ENCODE assay signal across 8 cellular contexts in the genomic region with DNA sequence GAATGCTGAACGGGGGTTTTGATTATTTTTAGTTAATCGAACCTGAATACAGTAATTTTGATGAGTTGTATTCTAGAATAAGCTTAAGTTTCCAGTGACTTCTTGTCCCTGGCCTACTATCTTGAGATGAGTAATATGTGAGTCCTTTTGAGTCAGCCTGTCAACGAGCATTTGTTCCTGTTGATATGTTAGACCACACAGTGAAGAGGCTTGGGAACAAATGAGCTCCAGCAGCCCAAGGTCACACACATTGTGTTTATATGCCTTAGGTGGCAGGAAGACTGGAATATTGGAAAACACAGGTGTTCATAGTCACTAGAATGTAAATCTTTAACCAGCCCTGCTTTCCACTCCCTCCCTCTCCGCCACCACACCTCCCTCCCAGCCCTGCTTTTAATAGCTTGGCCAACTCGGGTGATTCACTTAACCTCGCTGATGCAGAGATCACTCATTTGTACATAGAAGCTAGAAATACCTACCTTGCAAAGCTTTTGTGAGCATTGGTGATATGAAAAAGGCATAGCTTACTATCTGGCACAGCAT. TPM values are rescaled to one million over a fixed set of nuclear protein-coding genes. Genes with fewer than 3 reads are reported as not detected.
DNase-seq lines count a peak whose midpoint lies in the region; ATAC-seq and TF ChIP-seq lines count a peak whose summit lies in the region.

No MANE protein-coding gene starts in this region.

- WGBS in right lobe of liver (ENCODE audit: insufficient coverage, low coverage, low lambda C conversion rate, missing lambda C conversion rate): 38% methylated on average over 4 of the region's 6 CpGs
- WGBS in endodermal cell (ENCODE audit: insufficient coverage in 1 of 2, insufficient read length in 1 of 2), 2 experiments: 90 to 100% methylated on average over 2 to 6 of the region's 6 CpGs

- in situ Hi-C loops in ACHN (cut with HindIII; ENCODE audit: low pct_ligation_motif_present, low pct_unique_long_range_greater_than_20kb, low sequenced_read_pairs): no loop called here

- H3K9ac ChIP-seq in endodermal cell (ENCODE audit: extremely low read depth, low read length, poor library complexity, severe bottlenecking): no peak overlapping the region

- no peak overlapping the region for H3K27ac Mint-ChIP-seq in endodermal cell

- H3K4me3 ChIP-seq in right lobe of liver (no peak overlapping the region), H7 (ENCODE audit: insufficient read depth, low read depth, low read length) (no peak overlapping the region), endodermal cell (ENCODE audit: low read length) (no peak overlapping the region)

- DNase-seq in ACHN (peak; percentile 81), right lobe of liver (peak; percentile 65 to 84 (median 80)), H7 (no peak), endodermal cell (no peak), Kasumi-1 (lab: John Stamatoyannopoulos, UW) (no peak)

- intact Hi-C loops in right lobe of liver (cut with DNase I): no loop called here

- H3K9me3 ChIP-seq in right lobe of liver (no peaks in the 10 kb centered on the region), endodermal cell (ENCODE audit: control insufficient read depth, low read length) (no peaks in the 10 kb centered on the region)

- TF ChIP-seq POLR2A in right lobe of liver (IDR thresholded peaks at IDR 0.05): peak; percentile 54

- H3K9me3 Mint-ChIP-seq in endodermal cell: no peaks in the 10 kb centered on the region

- H3K27me3 Mint-ChIP-seq in endodermal cell (ENCODE audit: insufficient read depth): no peaks in the 10 kb centered on the region

- H3K4me1 Mint-ChIP-seq in endodermal cell: peaks cover 28% of the 10 kb centered on the region

- H3K4me3 Mint-ChIP-seq in endodermal cell: no peak overlapping the region

- H3K27ac ChIP-seq in VCaP (peak overlapping the region; percentile 62), right lobe of liver (peak overlapping the region; percentile 53 to 81 (median 73)), endodermal cell (ENCODE audit: low read depth, low read length) (no peak overlapping the region)

- H3K27me3 ChIP-seq in right lobe of liver: no peaks in the 10 kb centered on the region
- no peaks in the 10 kb centered on the region for H3K27me3 ChIP-seq in H7 (ENCODE audit: control insufficient read depth, insufficient read depth, low read length)
- no peaks in the 10 kb centered on the region for H3K27me3 ChIP-seq in endodermal cell (ENCODE audit: control insufficient read depth, insufficient read depth, low read length, poor library complexity, severe bottlenecking)

- no peak for TF ChIP-seq CTCF in VCaP (conservative IDR thresholded peaks at IDR 0.05)
- no peak for TF ChIP-seq CTCF in right lobe of liver (IDR thresholded peaks at IDR 0.05)
- no peak for TF ChIP-seq CTCF in endodermal cell (conservative IDR thresholded peaks at IDR 0.05)

- H3K36me3 ChIP-seq in right lobe of liver: peaks cover 0 to 7% (median 0%) of the 10 kb centered on the region in 4 donors
- no peaks in the 10 kb centered on the region for H3K36me3 ChIP-seq in H7 (replicated peaks; ENCODE audit: control insufficient read depth, insufficient read depth, low read length)
- H3K36me3 ChIP-seq in endodermal cell (ENCODE audit: control insufficient read depth, insufficient read depth, low read length): no peaks in the 10 kb centered on the region

- no peaks in the 10 kb centered on the region for H3K36me3 Mint-ChIP-seq in endodermal cell (ENCODE audit: low read depth)

- ATAC-seq in GM18873 (IDR thresholded peaks at IDR 0.05; ENCODE audit: low FRiP score, unreplicated experiment): peak; percentile 94
- ATAC-seq in HG03135 (IDR thresholded peaks at IDR 0.05; ENCODE audit: unreplicated experiment): peak; percentile 78
- peak; percentile 93 to 99 (median 96) for ATAC-seq in right lobe of liver

- H3K4me1 ChIP-seq in right lobe of liver (peaks cover 0 to 42% (median 8%) of the 10 kb centered on the region in 4 donors), endodermal cell (ENCODE audit: control insufficient read depth, insufficient read depth, low read length) (peaks cover 2% of the 10 kb centered on the region)

RNA-seq across cellular contexts. Expression of a gene that starts 9.1 kb away (rescaled TPM):
- total RNA-seq in right lobe of liver (10 to 100 TPM; 27.5 to 51.9 (median 36.1) TPM), endodermal cell (1 to 10 TPM; 2.8 to 3.2 TPM)
- total RNA-seq in H7 (2014; rRNA removed; shearing (Covaris generic)): 0.89 and 1.8 TPM in 2 replicates
- polyA plus RNA-seq in endodermal cell (2013, experiment 1 of 2): 6.4 TPM
- polyA plus RNA-seq in endodermal cell (2013, experiment 2 of 2): 4.7 TPM

RNA-seq across cellular contexts. Expression of a gene that starts 18.7 kb away (rescaled TPM):
- total RNA-seq in right lobe of liver: not detected
- total RNA-seq in H7 (2014; rRNA removed; shearing (Covaris generic)): 0.11 and 0.28 TPM in 2 replicates
- 1 to 10 TPM; 2.7 to 3.4 TPM for total RNA-seq in endodermal cell
- polyA plus RNA-seq in endodermal cell (2013, experiment 1 of 2): 61.4 TPM
- polyA plus RNA-seq in endodermal cell (2013, experiment 2 of 2): 55.5 TPM

Comparison
In these comparisons a context has a peak if more than half of its experiments do, and no peak if none do; other contexts are left out.
1. DNase-seq: peak in ACHN (single experiment) and right lobe of liver (3 of 3); none in H7 (single experiment), endodermal cell (single experiment) and Kasumi-1 (0 of 2).
2. RNA of a gene that starts 9.1 kb away (total RNA-seq): 27.5 to 51.9 TPM in right lobe of liver; 2.8 to 3.2 TPM in endodermal cell and 0.89 to 1.8 TPM in H7; every median in the first group is over 4 times any median in the second.
3. Peak in every context shown above with its lines, with median percentiles within 50 percentile points of each other: ATAC-seq.